8 cellular contexts compared by ENCODE assay signal in the genomic region with DNA sequence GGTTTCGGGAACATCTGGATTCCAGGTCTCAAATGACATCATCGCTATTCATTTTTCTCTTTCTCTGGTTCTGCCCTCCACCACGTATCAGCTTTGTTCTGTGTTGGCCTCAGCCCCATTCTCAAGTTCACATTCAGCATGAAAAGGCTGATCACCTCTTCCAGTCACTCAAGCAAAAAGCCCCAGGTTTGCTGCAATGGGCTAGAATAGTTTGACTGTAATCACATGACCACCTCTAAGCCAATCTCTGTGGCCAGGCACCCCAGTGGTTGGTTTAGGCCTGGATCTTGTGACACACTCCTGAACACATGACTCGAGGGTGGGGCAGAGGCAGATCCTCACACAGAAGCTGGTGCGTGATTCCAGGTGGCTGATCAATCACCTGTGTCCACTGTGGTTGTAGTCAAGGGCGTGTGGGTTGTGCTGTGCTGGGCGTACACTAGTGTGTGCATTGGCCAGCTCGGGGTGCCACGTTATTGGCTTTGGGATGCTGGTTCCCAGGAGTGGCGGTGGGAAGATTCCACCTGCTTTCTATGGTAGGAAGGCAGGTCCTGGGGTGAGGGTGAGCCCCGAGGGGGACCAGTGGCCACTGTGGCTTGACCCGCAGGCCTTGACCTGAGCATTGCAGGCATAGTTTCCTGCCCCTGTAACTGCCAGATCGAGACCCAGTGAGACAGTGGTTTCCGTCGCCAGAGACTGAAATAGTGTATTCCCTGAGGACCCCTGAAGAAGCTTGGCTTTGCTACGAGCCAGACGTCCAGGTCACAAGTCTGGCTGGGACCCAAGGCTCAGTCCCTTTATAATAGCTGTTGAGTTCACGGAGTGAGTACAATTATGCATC. TPM values are rescaled to one million over a fixed set of nuclear protein-coding genes. Genes with fewer than 3 reads are reported as not detected.
DNase-seq lines count a peak whose midpoint lies in the region; ATAC-seq, FAIRE-seq and TF ChIP-seq lines count a peak whose summit lies in the region.

No MANE protein-coding gene starts in this region.

- peaks cover 11% of the 10 kb centered on the region for H3K4me1 ChIP-seq in right cardiac atrium (ENCODE audit: control insufficient read depth, insufficient read depth, low read length)

- H3K9me3 Mint-ChIP-seq in type B pancreatic cell, result no peaks in the 10 kb centered on the region

- WGBS in right cardiac atrium, result 58% methylated on average over 18 of the region's 18 CpGs

- peaks cover 9% of the 10 kb centered on the region for H3K36me3 Mint-ChIP-seq in type B pancreatic cell

- no peak overlapping the region for H3K4me3 Mint-ChIP-seq in type B pancreatic cell

- no peaks in the 10 kb centered on the region for H3K27me3 ChIP-seq in right cardiac atrium (ENCODE audit: control insufficient read depth, insufficient read depth)

- H3K27me3 Mint-ChIP-seq in type B pancreatic cell, result no peaks in the 10 kb centered on the region

- DNase-seq in GM12891 (ENCODE audit: insufficient read length, low spot score), result peak; percentile 74
- DNase-seq in right cardiac atrium, result peak in 2 of 3 donors; percentile 63 to 65
- DNase-seq in 8988T, result no peak
- no peak for DNase-seq in RKO (ENCODE audit: low spot score)
- no peak for DNase-seq in head of caudate nucleus
- no peak for DNase-seq in type B pancreatic cell (ENCODE audit: extremely low spot score, unreplicated experiment)

- H3K4me3 ChIP-seq in right cardiac atrium (ENCODE audit: low read length), result no peak overlapping the region

- peak overlapping the region; percentile 0 for H3K27ac ChIP-seq in right cardiac atrium (ENCODE audit: low read length)

- H3K9me3 ChIP-seq in right cardiac atrium (ENCODE audit: control insufficient read depth, low read length), result no peaks in the 10 kb centered on the region

- TF ChIP-seq CTCF in type B pancreatic cell (conservative IDR thresholded peaks at IDR 0.05), result no peak

- FAIRE-seq in GM12891 (lab: Jason Lieb, UNC), result peak; percentile 92

- TF ChIP-seq POLR2A in GM12891 (IDR thresholded peaks at IDR 0.05; ENCODE audit: low read depth, low read length), result peak; percentile 67

- no peak overlapping the region for H3K27ac Mint-ChIP-seq in type B pancreatic cell

- intact Hi-C loops in right cardiac atrium (cut with DNase I), result no loop called here
- intact Hi-C loops in head of caudate nucleus (cut with DNase I), result no loop called here

- no peaks in the 10 kb centered on the region for H3K4me1 Mint-ChIP-seq in type B pancreatic cell (ENCODE audit: unreplicated experiment)

- ATAC-seq in GM19468 (IDR thresholded peaks at IDR 0.05; ENCODE audit: extremely low read depth, unreplicated experiment) (peak; percentile 41), HG03520 (IDR thresholded peaks at IDR 0.05; ENCODE audit: unreplicated experiment) (peak; percentile 88), right cardiac atrium (peak in 1 of 2 donors; percentile 6)

TF ChIP-seq in GM12891, 5 proteins besides CTCF, POLR2A, EP300 and RAD21:
- TF ChIP-seq POLR2AphosphoS5 (IDR thresholded peaks at IDR 0.05; ENCODE audit: low read depth, low read length), result peak; percentile 80; the same call in 1 of the 2 replicates
- 0 out of 2 replicates have a peak, but pooled peaks have one; percentile 11 for TF ChIP-seq SPI1 (IDR thresholded peaks at IDR 0.05; ENCODE audit: low read depth, low read length)
- TF ChIP-seq TAF1 (IDR thresholded peaks at IDR 0.05; ENCODE audit: low read depth, low read length), result no peak
- TF ChIP-seq PAX5 (IDR thresholded peaks at IDR 0.05; ENCODE audit: insufficient read depth, low read length, severe bottlenecking), result peak; percentile 42
TF ChIP-seq in GM12891: peak in this region for 3.

RNA-seq across cellular contexts. Expression of gene EEF2K, which starts 12.0 kb away (rescaled TPM):
- 8.1 TPM for polyA plus RNA-seq in GM12891 (2012; ENCODE audit: low read depth, missing spikeins)
- total RNA-seq in right cardiac atrium (10 to 100 TPM; 28.1 to 38.3 (median 31.4) TPM), type B pancreatic cell (ENCODE audit: low replicate concordance) (16.2 and 22.5 TPM in 2 replicates)
- polyA plus RNA-seq in right cardiac atrium, result 15.0 TPM

RNA-seq across cellular contexts. Expression of gene SDR42E2, which starts 55.8 kb away (rescaled TPM):
- polyA plus RNA-seq in GM12891 (2012; ENCODE audit: low read depth, missing spikeins), result 0.05 TPM
- under 1 TPM in 1 of 4 donors, not detected in 3; 0.09 TPM for total RNA-seq in right cardiac atrium
- not detected for polyA plus RNA-seq in right cardiac atrium
- total RNA-seq in type B pancreatic cell (ENCODE audit: low replicate concordance), result 0.19 TPM in 1 of 2 replicates, not detected in the other

Comparison
In these comparisons a context has a peak if more than half of its experiments do, and no peak if none do; other contexts are left out.
1. DNase-seq: peak in GM12891 (single experiment) and right cardiac atrium (2 of 3); none in 8988T (single experiment), RKO (single experiment), head of caudate nucleus (0 of 42) and type B pancreatic cell (single experiment).